2 cellular contexts compared by ENCODE assay signal in the genomic region with DNA sequence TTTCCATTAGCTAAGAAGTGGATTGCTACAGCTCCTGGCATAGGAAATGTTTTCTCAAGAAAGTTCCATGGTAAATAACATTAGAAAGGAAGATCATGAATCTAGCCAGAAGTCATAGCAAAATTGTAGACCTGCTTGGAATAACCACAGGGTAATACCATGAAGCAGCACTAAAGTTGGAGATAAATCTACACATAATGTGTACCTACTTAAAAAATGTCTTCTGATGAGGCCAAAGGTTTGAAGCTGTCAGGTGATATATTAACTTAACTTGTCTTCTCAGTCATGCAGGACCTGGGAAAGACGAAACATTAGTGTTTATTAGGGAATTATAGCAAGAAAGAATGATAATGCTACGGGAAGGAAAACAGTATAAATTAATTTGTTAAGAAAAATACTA.
TF ChIP-seq lines count a peak whose summit lies in the region.

No MANE protein-coding gene starts in this region.

TF ChIP-seq in SK-N-SH, 30 proteins besides CTCF, POLR2A, EP300 and RAD21:
- TF ChIP-seq ELF1 (IDR thresholded peaks at IDR 0.05) (no peak), NFIC (IDR thresholded peaks at IDR 0.05; ENCODE audit: borderline replicate concordance) (no peak), YY1 (IDR thresholded peaks at IDR 0.05; ENCODE audit: low read depth) (no peak), RXRA (IDR thresholded peaks at IDR 0.05; ENCODE audit: borderline replicate concordance, low read depth) (no peak)
- TF ChIP-seq, protein P1, sequence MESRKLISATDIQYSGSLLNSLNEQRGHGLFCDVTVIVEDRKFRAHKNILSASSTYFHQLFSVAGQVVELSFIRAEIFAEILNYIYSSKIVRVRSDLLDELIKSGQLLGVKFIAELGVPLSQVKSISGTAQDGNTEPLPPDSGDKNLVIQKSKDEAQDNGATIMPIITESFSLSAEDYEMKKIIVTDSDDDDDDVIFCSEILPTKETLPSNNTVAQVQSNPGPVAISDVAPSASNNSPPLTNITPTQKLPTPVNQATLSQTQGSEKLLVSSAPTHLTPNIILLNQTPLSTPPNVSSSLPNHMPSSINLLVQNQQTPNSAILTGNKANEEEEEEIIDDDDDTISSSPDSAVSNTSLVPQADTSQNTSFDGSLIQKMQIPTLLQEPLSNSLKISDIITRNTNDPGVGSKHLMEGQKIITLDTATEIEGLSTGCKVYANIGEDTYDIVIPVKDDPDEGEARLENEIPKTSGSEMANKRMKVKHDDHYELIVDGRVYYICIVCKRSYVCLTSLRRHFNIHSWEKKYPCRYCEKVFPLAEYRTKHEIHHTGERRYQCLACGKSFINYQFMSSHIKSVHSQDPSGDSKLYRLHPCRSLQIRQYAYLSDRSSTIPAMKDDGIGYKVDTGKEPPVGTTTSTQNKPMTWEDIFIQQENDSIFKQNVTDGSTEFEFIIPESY (IDR thresholded peaks at IDR 0.05; ENCODE audit: borderline replicate concordance, low read depth): no peak
- TF ChIP-seq, protein P2, sequence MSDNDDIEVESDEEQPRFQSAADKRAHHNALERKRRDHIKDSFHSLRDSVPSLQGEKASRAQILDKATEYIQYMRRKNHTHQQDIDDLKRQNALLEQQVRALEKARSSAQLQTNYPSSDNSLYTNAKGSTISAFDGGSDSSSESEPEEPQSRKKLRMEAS (IDR thresholded peaks at IDR 0.05; ENCODE audit: low read depth): no peak

TF ChIP-seq in SK-N-SH treated with all-trans-retinoic acid at 6 μM for 48 hours, 23 proteins besides CTCF, POLR2A, EP300 and RAD21:
- TF ChIP-seq, protein P3, sequence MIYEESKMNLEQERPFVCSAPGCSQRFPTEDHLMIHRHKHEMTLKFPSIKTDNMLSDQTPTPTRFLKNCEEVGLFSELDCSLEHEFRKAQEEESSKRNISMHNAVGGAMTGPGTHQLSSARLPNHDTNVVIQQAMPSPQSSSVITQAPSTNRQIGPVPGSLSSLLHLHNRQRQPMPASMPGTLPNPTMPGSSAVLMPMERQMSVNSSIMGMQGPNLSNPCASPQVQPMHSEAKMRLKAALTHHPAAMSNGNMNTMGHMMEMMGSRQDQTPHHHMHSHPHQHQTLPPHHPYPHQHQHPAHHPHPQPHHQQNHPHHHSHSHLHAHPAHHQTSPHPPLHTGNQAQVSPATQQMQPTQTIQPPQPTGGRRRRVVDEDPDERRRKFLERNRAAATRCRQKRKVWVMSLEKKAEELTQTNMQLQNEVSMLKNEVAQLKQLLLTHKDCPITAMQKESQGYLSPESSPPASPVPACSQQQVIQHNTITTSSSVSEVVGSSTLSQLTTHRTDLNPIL (CRISPR knock-in tag; IDR thresholded peaks at IDR 0.05; ENCODE audit: low read depth): no peak
- no peak for TF ChIP-seq RARB (CRISPR knock-in tag; IDR thresholded peaks at IDR 0.05)
- TF ChIP-seq BACH2 (CRISPR knock-in tag; IDR thresholded peaks at IDR 0.05; ENCODE audit: borderline replicate concordance): no peak
- no peak for TF ChIP-seq CSDC2 (CRISPR knock-in tag; IDR thresholded peaks at IDR 0.05)
- TF ChIP-seq, protein P4, sequence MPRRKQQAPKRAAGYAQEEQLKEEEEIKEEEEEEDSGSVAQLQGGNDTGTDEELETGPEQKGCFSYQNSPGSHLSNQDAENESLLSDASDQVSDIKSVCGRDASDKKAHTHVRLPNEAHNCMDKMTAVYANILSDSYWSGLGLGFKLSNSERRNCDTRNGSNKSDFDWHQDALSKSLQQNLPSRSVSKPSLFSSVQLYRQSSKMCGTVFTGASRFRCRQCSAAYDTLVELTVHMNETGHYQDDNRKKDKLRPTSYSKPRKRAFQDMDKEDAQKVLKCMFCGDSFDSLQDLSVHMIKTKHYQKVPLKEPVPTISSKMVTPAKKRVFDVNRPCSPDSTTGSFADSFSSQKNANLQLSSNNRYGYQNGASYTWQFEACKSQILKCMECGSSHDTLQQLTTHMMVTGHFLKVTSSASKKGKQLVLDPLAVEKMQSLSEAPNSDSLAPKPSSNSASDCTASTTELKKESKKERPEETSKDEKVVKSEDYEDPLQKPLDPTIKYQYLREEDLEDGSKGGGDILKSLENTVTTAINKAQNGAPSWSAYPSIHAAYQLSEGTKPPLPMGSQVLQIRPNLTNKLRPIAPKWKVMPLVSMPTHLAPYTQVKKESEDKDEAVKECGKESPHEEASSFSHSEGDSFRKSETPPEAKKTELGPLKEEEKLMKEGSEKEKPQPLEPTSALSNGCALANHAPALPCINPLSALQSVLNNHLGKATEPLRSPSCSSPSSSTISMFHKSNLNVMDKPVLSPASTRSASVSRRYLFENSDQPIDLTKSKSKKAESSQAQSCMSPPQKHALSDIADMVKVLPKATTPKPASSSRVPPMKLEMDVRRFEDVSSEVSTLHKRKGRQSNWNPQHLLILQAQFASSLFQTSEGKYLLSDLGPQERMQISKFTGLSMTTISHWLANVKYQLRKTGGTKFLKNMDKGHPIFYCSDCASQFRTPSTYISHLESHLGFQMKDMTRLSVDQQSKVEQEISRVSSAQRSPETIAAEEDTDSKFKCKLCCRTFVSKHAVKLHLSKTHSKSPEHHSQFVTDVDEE (CRISPR knock-in tag; IDR thresholded peaks at IDR 0.05): no peak
- no peak for TF ChIP-seq TOX (CRISPR knock-in tag; IDR thresholded peaks at IDR 0.05; ENCODE audit: borderline replicate concordance)
- TF ChIP-seq, protein P5, sequence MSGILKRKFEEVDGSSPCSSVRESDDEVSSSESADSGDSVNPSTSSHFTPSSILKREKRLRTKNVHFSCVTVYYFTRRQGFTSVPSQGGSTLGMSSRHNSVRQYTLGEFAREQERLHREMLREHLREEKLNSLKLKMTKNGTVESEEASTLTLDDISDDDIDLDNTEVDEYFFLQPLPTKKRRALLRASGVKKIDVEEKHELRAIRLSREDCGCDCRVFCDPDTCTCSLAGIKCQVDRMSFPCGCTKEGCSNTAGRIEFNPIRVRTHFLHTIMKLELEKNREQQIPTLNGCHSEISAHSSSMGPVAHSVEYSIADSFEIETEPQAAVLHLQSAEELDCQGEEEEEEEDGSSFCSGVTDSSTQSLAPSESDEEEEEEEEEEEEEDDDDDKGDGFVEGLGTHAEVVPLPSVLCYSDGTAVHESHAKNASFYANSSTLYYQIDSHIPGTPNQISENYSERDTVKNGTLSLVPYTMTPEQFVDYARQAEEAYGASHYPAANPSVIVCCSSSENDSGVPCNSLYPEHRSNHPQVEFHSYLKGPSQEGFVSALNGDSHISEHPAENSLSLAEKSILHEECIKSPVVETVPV (CRISPR knock-in tag; IDR thresholded peaks at IDR 0.05): no peak
- TF ChIP-seq OSR1 (CRISPR knock-in tag; IDR thresholded peaks at IDR 0.05): no peak
- TF ChIP-seq, protein P6, sequence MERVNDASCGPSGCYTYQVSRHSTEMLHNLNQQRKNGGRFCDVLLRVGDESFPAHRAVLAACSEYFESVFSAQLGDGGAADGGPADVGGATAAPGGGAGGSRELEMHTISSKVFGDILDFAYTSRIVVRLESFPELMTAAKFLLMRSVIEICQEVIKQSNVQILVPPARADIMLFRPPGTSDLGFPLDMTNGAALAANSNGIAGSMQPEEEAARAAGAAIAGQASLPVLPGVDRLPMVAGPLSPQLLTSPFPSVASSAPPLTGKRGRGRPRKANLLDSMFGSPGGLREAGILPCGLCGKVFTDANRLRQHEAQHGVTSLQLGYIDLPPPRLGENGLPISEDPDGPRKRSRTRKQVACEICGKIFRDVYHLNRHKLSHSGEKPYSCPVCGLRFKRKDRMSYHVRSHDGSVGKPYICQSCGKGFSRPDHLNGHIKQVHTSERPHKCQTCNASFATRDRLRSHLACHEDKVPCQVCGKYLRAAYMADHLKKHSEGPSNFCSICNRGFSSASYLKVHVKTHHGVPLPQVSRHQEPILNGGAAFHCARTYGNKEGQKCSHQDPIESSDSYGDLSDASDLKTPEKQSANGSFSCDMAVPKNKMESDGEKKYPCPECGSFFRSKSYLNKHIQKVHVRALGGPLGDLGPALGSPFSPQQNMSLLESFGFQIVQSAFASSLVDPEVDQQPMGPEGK (CRISPR knock-in tag; IDR thresholded peaks at IDR 0.05; ENCODE audit: borderline replicate concordance): no peak
- TF ChIP-seq ZNF8 (CRISPR knock-in tag; IDR thresholded peaks at IDR 0.05): no peak
- TF ChIP-seq ARNTL (CRISPR knock-in tag; IDR thresholded peaks at IDR 0.05; ENCODE audit: borderline replicate concordance, low read depth): no peak
- no peak for TF ChIP-seq GLIS3 (CRISPR knock-in tag; IDR thresholded peaks at IDR 0.05)
- TF ChIP-seq SNAI2 (CRISPR knock-in tag; IDR thresholded peaks at IDR 0.05): no peak
- no peak for TF ChIP-seq ESRRG (CRISPR knock-in tag; IDR thresholded peaks at IDR 0.05)
- no peak for TF ChIP-seq ZNF70 (CRISPR knock-in tag; IDR thresholded peaks at IDR 0.05)
- TF ChIP-seq PPARA (CRISPR knock-in tag; IDR thresholded peaks at IDR 0.05; ENCODE audit: borderline replicate concordance): no peak
- no peak for TF ChIP-seq ZFP3 (CRISPR knock-in tag; IDR thresholded peaks at IDR 0.05)
